ENCODE assay signal across 11 cellular contexts in genomic region chr16:1981398-1981836, GRCh38. TPM values are rescaled to one million over a fixed set of nuclear protein-coding genes. Genes with fewer than 3 reads are reported as not detected.
DNase-seq lines count a peak whose midpoint lies in the region; ATAC-seq and TF ChIP-seq lines count a peak whose summit lies in the region.
"Had no signal": no experiment of that assay in that cellular context is flagged by ENCODE, and none has a peak within 500 bp of the region (broad histone marks: within the 10 kb centered on the region; RNA-seq: fewer than 3 reads in every experiment).

TSS of gene NOXO1 (minus strand) at chr16:1981469. CDS start at chr16:1981179, 290 bp downstream.

- no peaks in the 10 kb centered on the region for H4K20me1 ChIP-seq in HCT116 (ENCODE audit: insufficient read depth)

- no peak within 1 kb of the TSS for H3K4me3 ChIP-seq in CD4-positive, alpha-beta memory T cell (ENCODE audit: low read length in 2 of 2)
- H3K4me3 ChIP-seq in HCT116 (replicated peaks in 1 of 2; ENCODE audit: low read depth in 1 of 2, low read length in 2 of 2) = peak within 1 kb of the TSS; percentile 60 to 65

- no TSS peak for BruUV-seq in HCT116 (replicated peaks; lab: Mats Ljungman, UMichigan)

- no peak within 1 kb of the TSS for H2AFZ ChIP-seq in HCT116 (ENCODE audit: low read depth, low read length, poor library complexity, severe bottlenecking)

- no peaks in the 10 kb centered on the region for H3K9me3 ChIP-seq in CD4-positive, alpha-beta memory T cell (ENCODE audit: control insufficient read depth in 1 of 2, low read length in 2 of 2)
- no peaks in the 10 kb centered on the region for H3K9me3 ChIP-seq in HCT116 (ENCODE audit: control insufficient read depth in 1 of 2, insufficient read depth in 1 of 2, low read depth in 1 of 2, low read length in 2 of 2)

- no peak for DNase-seq in CD4-positive, alpha-beta memory T cell
- DNase-seq in HCT116 (ENCODE audit: low read depth, low spot score) (no peak), memory B cell (ENCODE audit: low spot score in 2 of 2) (no peak), GM19240 (ENCODE audit: insufficient read length, low spot score) (no peak), ACHN (no peak)
- DNase-seq: activated effector memory CD4-positive, alpha-beta T cell treated with Interleukin-2 at 50 U/mL for 16 hours; stimulated activated CD4-positive, alpha-beta T cell treated with anti-CD3 and anti-CD28 coated beads, Interleukin-12 subunit alpha, Interleukin-12 subunit beta, amount 100 ng/mL, for 4 hours had no signal

- RAD21 ChIA-PET in HCT116 (lab: Charles Lee; ENCODE audit: low non-redundant PET in 1 of 2, low total read pairs in 2 of 2, uncharacterized antibody in 2 of 2, unreplicated experiment in 2 of 2) = no interaction called here

- H3K27me3 ChIP-seq in CD4-positive, alpha-beta memory T cell (ENCODE audit: insufficient read depth, low read length) = peaks cover 20% of the 10 kb centered on the region
- H3K27me3 ChIP-seq in HCT116 (ENCODE audit: insufficient read depth, low read length) = no peaks in the 10 kb centered on the region

- peaks cover 20% of the 10 kb centered on the region for H3K79me2 ChIP-seq in HCT116 (ENCODE audit: insufficient read depth, low read length)

- in situ Hi-C loops in ACHN (cut with HindIII; ENCODE audit: low pct_ligation_motif_present, low pct_unique_long_range_greater_than_20kb, low sequenced_read_pairs) = no loop called here

- no peak for TF ChIP-seq POLR2A in HCT116 (IDR thresholded peaks at IDR 0.05; ENCODE audit: borderline replicate concordance, extremely low read depth, insufficient read depth, insufficient read length)

- POLR2A ChIA-PET in CD4-positive, alpha-beta memory T cell (lab: Charles Lee; ENCODE audit: partially characterized antibody) = interaction anchor here (0.7 to 7.5 kb wide), 4 partner anchors 10 to 18 kb away, joined by 3 to 99 read pairs (median 34); partner anchors contain the start of genes NDUFB10, RNF151, RPS2 and TBL3
- POLR2A ChIA-PET in HCT116 (lab: Charles Lee) = interaction anchor here (0.8 to 12.5 kb wide), 3 partner anchors 10 to 21 kb away, joined by 3 to 104 read pairs (median 3); partner anchors contain the start of genes RNF151, RPS2 and TBL3

- H3K4me1 Mint-ChIP-seq in CD4-positive, alpha-beta memory T cell = peaks cover 2 to 19% (median 12%) of the 10 kb centered on the region in 4 donors
- H3K4me1 Mint-ChIP-seq in activated T-helper 17 cell treated with anti-CD3 and anti-CD28 coated beads, Interleukin-2, amount 50 U/mL, for 72 hours = no peaks in the 10 kb centered on the region
- H3K4me1 Mint-ChIP-seq in memory B cell = peaks cover 13% of the 10 kb centered on the region

- intact Hi-C loops in CD4-positive, alpha-beta memory T cell (cut with micrococcal nuclease) = no loop called here
- intact Hi-C loops in HCT116 (cut with micrococcal nuclease) = no loop called here

- H3K9ac ChIP-seq in HCT116 (ENCODE audit: low read length) = peak within 1 kb of the TSS; percentile 84

- peaks cover 22% of the 10 kb centered on the region for H3K4me1 ChIP-seq in CD4-positive, alpha-beta memory T cell (ENCODE audit: insufficient read depth, low read length)
- H3K4me1 ChIP-seq in HCT116 (ENCODE audit: control insufficient read depth in 1 of 2, insufficient read depth in 2 of 2, low read length in 2 of 2) = peaks cover 49 to 76% of the 10 kb centered on the region in 2 experiments

- peaks cover 7 to 10% of the 10 kb centered on the region in 2 donors for H3K27me3 Mint-ChIP-seq in CD4-positive, alpha-beta memory T cell
- peaks cover 8% of the 10 kb centered on the region for H3K27me3 Mint-ChIP-seq in activated T-helper 17 cell treated with anti-CD3 and anti-CD28 coated beads, Interleukin-2, amount 50 U/mL, for 72 hours
- H3K27me3 Mint-ChIP-seq in memory B cell = peaks cover 11% of the 10 kb centered on the region

- no peaks in the 10 kb centered on the region for H3K9me2 ChIP-seq in HCT116 (ENCODE audit: insufficient read depth)

- peak within 1 kb of the TSS; percentile 97 for H3K4me2 ChIP-seq in HCT116 (ENCODE audit: low read length)

- CTCF ChIA-PET in CD4-positive, alpha-beta memory T cell (lab: Charles Lee; ENCODE audit: partially characterized antibody) = interaction anchor here (0.5 to 1.5 kb wide), 3 partner anchors 10 to 171 kb away, joined by 3 to 5 read pairs (median 4); partner anchors contain the start of gene TBL3
- CTCF ChIA-PET in HCT116 (lab: Charles Lee) = no interaction called here

- H3K4me3 Mint-ChIP-seq in CD4-positive, alpha-beta memory T cell = peak within 1 kb of the TSS in 7 of 8 donors; percentile 11 to 89 (median 58)
- peak within 1 kb of the TSS; percentile 79 for H3K4me3 Mint-ChIP-seq in activated T-helper 17 cell treated with anti-CD3 and anti-CD28 coated beads, Interleukin-2, amount 50 U/mL, for 72 hours
- H3K4me3 Mint-ChIP-seq in memory B cell = peak within 1 kb of the TSS; percentile 14
- H3K4me3 Mint-ChIP-seq: dendritic cell treated with granulocyte-macrophage colony-stimulating factor and Interleukin-4, amounts not matched to agents 40 ng/mL and 50 ng/mL, for 4 days had no signal

- TF ChIP-seq CTCF in HCT116 (IDR thresholded peaks at IDR 0.05 in 2 of 3, conservative IDR thresholded peaks at IDR 0.05 in 1 of 3; ENCODE audit: borderline replicate concordance in 1 of 3, insufficient read depth in 1 of 3, low read depth in 2 of 3, low read length in 2 of 3) = no peak

- ATAC-seq in HCT116 (no peak), memory B cell (ENCODE audit: low read depth) (peak; percentile 53), HG02885 (IDR thresholded peaks at IDR 0.05; ENCODE audit: poor library complexity, unreplicated experiment) (no peak), HG03354 (IDR thresholded peaks at IDR 0.05; ENCODE audit: poor library complexity, severe bottlenecking, unreplicated experiment) (no peak)
- no peak for ATAC-seq in activated T-helper 17 cell treated with anti-CD3 and anti-CD28 coated beads, Interleukin-2, amount 50 U/mL, for 72 hours (replicated peaks)

- no peak for TF ChIP-seq RAD21 in HCT116 (IDR thresholded peaks at IDR 0.05; ENCODE audit: low read depth)

- no peak within 1 kb of the TSS for H3K27ac ChIP-seq in CD4-positive, alpha-beta memory T cell (ENCODE audit: low read depth, low read length)
- H3K27ac ChIP-seq in HCT116 (ENCODE audit: low read depth, low read length) = peak within 1 kb of the TSS; percentile 88

- peak within 1 kb of the TSS in 2 of 7 donors; percentile 23 to 50 for H3K27ac Mint-ChIP-seq in CD4-positive, alpha-beta memory T cell
- no peak within 1 kb of the TSS for H3K27ac Mint-ChIP-seq in activated T-helper 17 cell treated with anti-CD3 and anti-CD28 coated beads, Interleukin-2, amount 50 U/mL, for 72 hours
- H3K27ac Mint-ChIP-seq in memory B cell = peak within 1 kb of the TSS; percentile 15
- H3K27ac Mint-ChIP-seq: dendritic cell treated with granulocyte-macrophage colony-stimulating factor and Interleukin-4, amounts not matched to agents 40 ng/mL and 50 ng/mL, for 4 days had no signal

- peaks cover 15% of the 10 kb centered on the region for H3K36me3 ChIP-seq in CD4-positive, alpha-beta memory T cell (ENCODE audit: insufficient read depth, low read length)
- peaks cover 6 to 22% of the 10 kb centered on the region in 2 experiments; a peak in 2 of 4 replicates for H3K36me3 ChIP-seq in HCT116 (ENCODE audit: control insufficient read depth in 1 of 2, insufficient read depth in 2 of 2, low read length in 2 of 2)

- peaks cover 9 to 14% of the 10 kb centered on the region in 2 donors for H3K36me3 Mint-ChIP-seq in CD4-positive, alpha-beta memory T cell
- peaks cover 25% of the 10 kb centered on the region for H3K36me3 Mint-ChIP-seq in activated T-helper 17 cell treated with anti-CD3 and anti-CD28 coated beads, Interleukin-2, amount 50 U/mL, for 72 hours (ENCODE audit: low read depth)
- peaks cover 16% of the 10 kb centered on the region for H3K36me3 Mint-ChIP-seq in memory B cell

- no peaks in the 10 kb centered on the region for H3K9me3 Mint-ChIP-seq in CD4-positive, alpha-beta memory T cell
- no peaks in the 10 kb centered on the region for H3K9me3 Mint-ChIP-seq in activated T-helper 17 cell treated with anti-CD3 and anti-CD28 coated beads, Interleukin-2, amount 50 U/mL, for 72 hours
- H3K9me3 Mint-ChIP-seq in memory B cell = no peaks in the 10 kb centered on the region
- H3K9me3 Mint-ChIP-seq: dendritic cell treated with granulocyte-macrophage colony-stimulating factor and Interleukin-4, amounts not matched to agents 40 ng/mL and 50 ng/mL, for 4 days had no signal

TF ChIP-seq in HCT116, 20 proteins besides CTCF, POLR2A, EP300 and RAD21 (continues in another document):
- TF ChIP-seq FOSL1 (IDR thresholded peaks at IDR 0.05; ENCODE audit: low read depth) (no peak), ATF3 (IDR thresholded peaks at IDR 0.05) (no peak), SP1 (IDR thresholded peaks at IDR 0.05; ENCODE audit: low read depth) (no peak), ZBTB33 (IDR thresholded peaks at IDR 0.05; ENCODE audit: extremely low read depth, insufficient replicate concordance, low read length) (no peak), CBX3 (IDR thresholded peaks at IDR 0.05; ENCODE audit: low read depth) (no peak), YY1 (IDR thresholded peaks at IDR 0.05; ENCODE audit: extremely low read depth, insufficient replicate concordance, low read depth, low read length) (no peak), SIN3A (IDR thresholded peaks at IDR 0.05; ENCODE audit: low read depth) (no peak), EZH2phosphoT487 (IDR thresholded peaks at IDR 0.05; ENCODE audit: borderline replicate concordance) (no peak)

RNA-seq across cellular contexts. Expression of gene NOXO1, which starts in this region (rescaled TPM):
- under 1 TPM; 0.47 to 0.84 TPM for total RNA-seq in CD4-positive, alpha-beta memory T cell
- polyA plus RNA-seq in CD4-positive, alpha-beta memory T cell = under 1 TPM; 0.50 to 0.54 TPM
- total RNA-seq in HCT116 (2021; ENCODE audit: unreplicated experiment) = 10.0 TPM
- polyA plus RNA-seq in HCT116 (2012) = 4.4 and 5.3 TPM in 2 replicates
- total RNA-seq in activated T-helper 17 cell treated with anti-CD3 and anti-CD28 coated beads, Interleukin-2, amount 50 U/mL, for 72 hours = 1 to 10 TPM in 1 of 2 donors, not detected in 1; 1.0 TPM

Comparison
In these comparisons a context has a peak if more than half of its experiments do, and no peak if none do; other contexts are left out.
1. H3K4me3 ChIP-seq: peak in HCT116 (2 of 2); none in CD4-positive, alpha-beta memory T cell (0 of 2).
2. H3K4me3 Mint-ChIP-seq: peak in every context shown above with its lines; median percentile 79 in activated T-helper 17 cell treated with anti-CD3 and anti-CD28 coated beads, Interleukin-2, amount 50 U/mL, for 72 hours; 58 in CD4-positive, alpha-beta memory T cell; 14 in memory B cell.